Comparison of ENCODE assay signal across 9 cellular contexts in genomic region chr9:110183208-110184145, GRCh38. TPM values are rescaled to one million over a fixed set of nuclear protein-coding genes. Genes with fewer than 3 reads are reported as not detected.
DNase-seq lines count a peak whose midpoint lies in the region; ATAC-seq, FAIRE-seq and TF ChIP-seq lines count a peak whose summit lies in the region.
"Had no signal": no experiment of that assay in that cellular context is flagged by ENCODE, and none has a peak within 500 bp of the region (broad histone marks: within the 10 kb centered on the region; RNA-seq: fewer than 3 reads in every experiment).

No MANE protein-coding gene starts in this region.

- peak; percentile 89 for FAIRE-seq in GM19239 (lab: Jason Lieb, UNC)

- peaks cover 0 to 6% (median 0%) of the 10 kb centered on the region in 8 donors for H3K9me3 Mint-ChIP-seq in CD4-positive, alpha-beta memory T cell
- H3K9me3 Mint-ChIP-seq in natural killer cell, result no peaks in the 10 kb centered on the region

- intact Hi-C loops in CD4-positive, alpha-beta memory T cell (cut with micrococcal nuclease), result loop anchor here (1.0 kb wide), 1 partner anchor 34 kb away; no protein-coding TSS in a partner anchor
- intact Hi-C loops in natural killer cell (cut with micrococcal nuclease), result loop anchor here (2.0 to 10.0 kb wide), 3 partner anchors 33 to 1114 kb away; no protein-coding TSS in a partner anchor

- no peaks in the 10 kb centered on the region for H3K36me3 Mint-ChIP-seq in CD4-positive, alpha-beta memory T cell
- H3K36me3 Mint-ChIP-seq in natural killer cell, result no peaks in the 10 kb centered on the region

- TF ChIP-seq CTCF in natural killer cell (IDR thresholded peaks at IDR 0.05), result peak; percentile 70
- TF ChIP-seq CTCF in thoracic aorta (IDR thresholded peaks at IDR 0.05), result peak; percentile 72

- no peaks in the 10 kb centered on the region for H3K36me3 ChIP-seq in CD4-positive, alpha-beta memory T cell (ENCODE audit: insufficient read depth, low read length)
- H3K36me3 ChIP-seq in thoracic aorta, result no peaks in the 10 kb centered on the region

- H3K27me3 ChIP-seq in CD4-positive, alpha-beta memory T cell (ENCODE audit: insufficient read depth, low read length), result no peaks in the 10 kb centered on the region
- no peaks in the 10 kb centered on the region for H3K27me3 ChIP-seq in thoracic aorta (replicated peaks; ENCODE audit: insufficient read depth)

- POLR2A ChIA-PET in CD4-positive, alpha-beta memory T cell (lab: Charles Lee; ENCODE audit: partially characterized antibody), result no interaction called here

- peak in 4 of 5 donors; percentile 25 to 43 (median 40) for DNase-seq in CD4-positive, alpha-beta memory T cell
- peak; percentile 48 for DNase-seq in GM19239 (ENCODE audit: insufficient read length, low spot score)
- peak; percentile 78 for DNase-seq in NCI-H82 (lab: John Stamatoyannopoulos, UW)
- DNase-seq in activated CD8-positive, alpha-beta memory T cell treated with anti-CD3 and anti-CD28 coated beads for 48 hours (ENCODE audit: low read depth in 2 of 3, low spot score in 2 of 3), result peak; percentile 2 to 10 (median 2)
- DNase-seq in fibroblast of gingiva (ENCODE audit: low read depth), result peak; percentile 55
- DNase-seq in natural killer cell, result no peak
- DNase-seq in thoracic aorta (ENCODE audit: low spot score), result no peak

- no peak overlapping the region for H3K4me3 Mint-ChIP-seq in CD4-positive, alpha-beta memory T cell
- H3K4me3 Mint-ChIP-seq in natural killer cell, result no peak overlapping the region
- H3K4me3 Mint-ChIP-seq: T-helper 1 cell treated with Interleukin-12 subunit alpha and Interleukin-12 subunit beta and Interleukin-4 antibody, amounts not matched to agents 30 μg/mL and 1 μg/mL, for 36 hours had no signal

- no peaks in the 10 kb centered on the region for H3K4me1 ChIP-seq in CD4-positive, alpha-beta memory T cell (ENCODE audit: insufficient read depth, low read length)
- H3K4me1 ChIP-seq in thoracic aorta (ENCODE audit: control insufficient read depth in 1 of 2, low read depth in 2 of 2), result peaks cover 0 to 7% of the 10 kb centered on the region in 2 donors

- no peaks in the 10 kb centered on the region for H3K9me3 ChIP-seq in CD4-positive, alpha-beta memory T cell (ENCODE audit: control insufficient read depth in 1 of 2, low read length in 2 of 2)
- no peaks in the 10 kb centered on the region for H3K9me3 ChIP-seq in thoracic aorta

- H3K4me1 Mint-ChIP-seq in CD4-positive, alpha-beta memory T cell, result peaks cover 0 to 7% (median 0%) of the 10 kb centered on the region in 4 donors
- peaks cover 6 to 7% of the 10 kb centered on the region in 2 donors for H3K4me1 Mint-ChIP-seq in natural killer cell

- CTCF ChIA-PET in CD4-positive, alpha-beta memory T cell (lab: Charles Lee; ENCODE audit: partially characterized antibody), result interaction anchor here (0.7 to 5.9 kb wide), 26 partner anchors 9 to 1117 kb away, joined by 3 to 58 read pairs (median 4); no protein-coding TSS in a partner anchor

- ATAC-seq in HG03469 (IDR thresholded peaks at IDR 0.05; ENCODE audit: unreplicated experiment) (peak; percentile 61), natural killer cell (peak; percentile 71 to 82 (median 73)), thoracic aorta (ENCODE audit: insufficient number of reproducible peaks, low FRiP score, low read depth) (no peak)

- H3K27me3 Mint-ChIP-seq in CD4-positive, alpha-beta memory T cell, result peaks cover 0 to 3% of the 10 kb centered on the region in 2 donors
- no peaks in the 10 kb centered on the region for H3K27me3 Mint-ChIP-seq in natural killer cell (ENCODE audit: low read depth in 2 of 2)

- H3K27ac Mint-ChIP-seq in CD4-positive, alpha-beta memory T cell, result peak overlapping the region in 1 of 7 donors; percentile 32
- H3K27ac Mint-ChIP-seq in natural killer cell, result no peak overlapping the region
- H3K27ac Mint-ChIP-seq: T-helper 1 cell treated with Interleukin-12 subunit alpha and Interleukin-12 subunit beta and Interleukin-4 antibody, amounts not matched to agents 30 μg/mL and 1 μg/mL, for 36 hours had no signal

- no peak overlapping the region for H3K27ac ChIP-seq in CD4-positive, alpha-beta memory T cell (ENCODE audit: low read depth, low read length)
- H3K27ac ChIP-seq in thoracic aorta, result no peak overlapping the region

- H3K4me3 ChIP-seq in CD4-positive, alpha-beta memory T cell (ENCODE audit: low read length in 2 of 2), result no peak overlapping the region
- H3K4me3 ChIP-seq in thoracic aorta, result no peak overlapping the region

RNA-seq across cellular contexts. Expression of gene C9orf152, which starts 24.5 kb away (rescaled TPM):
- not detected for total RNA-seq in CD4-positive, alpha-beta memory T cell
- not detected for polyA plus RNA-seq in CD4-positive, alpha-beta memory T cell
- total RNA-seq in natural killer cell (not detected), thoracic aorta (under 1 TPM in 1 of 2 donors, not detected in 1; 0.56 TPM)

Comparison
In these comparisons a context has a peak if more than half of its experiments do, and no peak if none do; other contexts are left out.
1. DNase-seq: peak in CD4-positive, alpha-beta memory T cell (4 of 5), GM19239 (single experiment), NCI-H82 (single experiment), activated CD8-positive, alpha-beta memory T cell treated with anti-CD3 and anti-CD28 coated beads for 48 hours (3 of 3) and fibroblast of gingiva (single experiment); none in natural killer cell (single experiment) and thoracic aorta (single experiment).